In the genomic region with DNA sequence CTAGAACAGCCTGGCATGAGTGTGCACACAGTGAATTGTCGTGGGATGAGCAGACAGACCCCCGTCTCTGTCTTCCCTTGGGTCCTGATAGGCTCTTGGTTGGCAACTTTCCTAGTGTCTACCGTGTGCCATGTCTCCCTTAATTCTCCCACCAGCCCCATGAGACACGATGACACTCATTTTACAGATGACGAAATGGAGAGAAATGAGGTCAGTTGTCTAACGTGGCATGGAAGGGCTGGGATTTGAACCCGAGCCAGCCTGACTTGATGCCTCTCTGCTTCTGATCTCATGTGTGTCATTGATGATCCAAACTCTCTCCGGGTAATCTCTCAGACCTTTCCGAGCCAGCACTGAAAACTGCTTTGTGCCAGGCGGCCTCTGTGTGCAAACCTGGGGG, we compare ENCODE assay signal across 2 cellular contexts.
TF ChIP-seq lines count a peak whose summit lies in the region.

No MANE protein-coding gene starts in this region.

TF ChIP-seq in HepG2, 621 proteins besides CTCF, POLR2A, EP300 and RAD21:
- TF ChIP-seq ARID2 (CRISPR knock-in tag; IDR thresholded peaks at IDR 0.05; ENCODE audit: borderline replicate concordance) (no peak), JUND (CRISPR knock-in tag; IDR thresholded peaks at IDR 0.05) (no peak), SOX6 (IDR thresholded peaks at IDR 0.05) (no peak), SOX6 (CRISPR knock-in tag; IDR thresholded peaks at IDR 0.05) (no peak), CREB1 (IDR thresholded peaks at IDR 0.05) (peak; percentile 21; the same call in 1 of the 2 replicates), CREB1 (CRISPR knock-in tag; IDR thresholded peaks at IDR 0.05) (no peak), CEBPZ (IDR thresholded peaks at IDR 0.05; ENCODE audit: low read length) (no peak)
- TF ChIP-seq, protein P1, sequence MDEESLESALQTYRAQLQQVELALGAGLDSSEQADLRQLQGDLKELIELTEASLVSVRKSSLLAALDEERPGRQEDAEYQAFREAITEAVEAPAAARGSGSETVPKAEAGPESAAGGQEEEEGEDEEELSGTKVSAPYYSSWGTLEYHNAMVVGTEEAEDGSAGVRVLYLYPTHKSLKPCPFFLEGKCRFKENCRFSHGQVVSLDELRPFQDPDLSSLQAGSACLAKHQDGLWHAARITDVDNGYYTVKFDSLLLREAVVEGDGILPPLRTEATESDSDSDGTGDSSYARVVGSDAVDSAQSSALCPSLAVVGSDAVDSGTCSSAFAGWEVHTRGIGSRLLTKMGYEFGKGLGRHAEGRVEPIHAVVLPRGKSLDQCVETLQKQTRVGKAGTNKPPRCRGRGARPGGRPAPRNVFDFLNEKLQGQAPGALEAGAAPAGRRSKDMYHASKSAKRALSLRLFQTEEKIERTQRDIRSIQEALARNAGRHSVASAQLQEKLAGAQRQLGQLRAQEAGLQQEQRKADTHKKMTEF (CRISPR knock-in tag; IDR thresholded peaks at IDR 0.05), result no peak
TF ChIP-seq in HepG2: peak in this region for 1.

TF ChIP-seq in GM12891, 5 proteins besides CTCF, POLR2A, EP300 and RAD21:
- TF ChIP-seq POU2F2 (IDR thresholded peaks at IDR 0.05; ENCODE audit: low read depth, low read length) (no peak), POLR2AphosphoS5 (IDR thresholded peaks at IDR 0.05; ENCODE audit: low read depth, low read length) (no peak), PAX5 (IDR thresholded peaks at IDR 0.05; ENCODE audit: insufficient read depth, low read length, severe bottlenecking) (no peak), SPI1 (IDR thresholded peaks at IDR 0.05; ENCODE audit: low read depth, low read length) (no peak), TAF1 (IDR thresholded peaks at IDR 0.05; ENCODE audit: low read depth, low read length) (no peak)
